Comparison of ENCODE assay signal across 20 cellular contexts in the genomic region with DNA sequence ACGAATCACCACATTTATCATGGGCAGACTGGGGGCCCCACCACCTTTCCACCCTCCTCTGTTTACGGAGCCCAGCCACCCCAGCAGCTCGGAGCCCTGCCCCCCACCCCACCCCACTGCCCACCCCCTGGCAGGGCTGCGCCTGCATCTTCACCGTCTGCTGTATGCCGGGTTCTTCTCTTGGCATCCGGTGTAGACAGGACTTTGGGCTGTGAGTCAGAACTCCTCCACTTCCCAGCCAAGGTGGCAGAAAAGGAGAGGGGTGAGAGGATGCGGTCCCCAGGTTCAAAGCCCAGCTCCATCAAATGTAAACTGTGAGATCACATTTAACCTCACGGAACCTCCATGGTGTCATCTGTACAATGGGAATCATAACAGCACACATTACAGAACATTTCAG.
DNase-seq lines count a peak whose midpoint lies in the region; ATAC-seq and TF ChIP-seq lines count a peak whose summit lies in the region.
"Had no signal": no experiment of that assay in that cellular context is flagged by ENCODE, and none has a peak within 500 bp of the region (broad histone marks: within the 10 kb centered on the region; RNA-seq: fewer than 3 reads in every experiment).

No MANE protein-coding gene starts in this region.

- TF ChIP-seq POLR2A in esophagus muscularis mucosa (IDR thresholded peaks at IDR 0.05; ENCODE audit: low read depth): no peak

- WGBS in esophagus muscularis mucosa: 60% methylated on average over 6 of the region's 9 CpGs

- no peaks in the 10 kb centered on the region for H4K20me1 ChIP-seq in neural progenitor cell (ENCODE audit: low read depth)

- DNase-seq in activated effector memory CD4-positive, alpha-beta T cell treated with anti-CD3 and anti-CD28 coated beads, Interleukin-2, amount 50 U/mL, for 16 hours: peak; percentile 5
- DNase-seq in activated effector memory CD4-positive, alpha-beta T cell treated with Interleukin-2 at 50 U/mL for 16 hours: no peak
- peak; percentile 79 for DNase-seq in esophagus muscularis mucosa (ENCODE audit: extremely low spot score)
- DNase-seq in neural crest cell (ENCODE audit: low read depth, low spot score): no peak
- DNase-seq in ureter (ENCODE audit: low spot score): peak; percentile 32
- no peak for DNase-seq in HK-2 (ENCODE audit: unreplicated experiment)
- no peak for DNase-seq in neural progenitor cell (ENCODE audit: low spot score)
- DNase-seq: CD8-positive, alpha-beta memory T cell; DMS53; GDM1; KG1; NCI-H1092; NCI-H2081; NCI-H446 treated with DMSO at 0.1 percent for 48 hours; NCI-H526 treated with DMSO at 0.1 percent for 48 hours; Right ventricle myocardium superior had no signal

- TF ChIP-seq CTCF in esophagus muscularis mucosa (IDR thresholded peaks at IDR 0.05) (no peak), neural crest cell (conservative IDR thresholded peaks at IDR 0.05) (no peak), neural progenitor cell (IDR thresholded peaks at IDR 0.05) (no peak)

- intact Hi-C loops in esophagus muscularis mucosa (cut with DNase I): no loop called here

- H3K27me3 Mint-ChIP-seq in neural crest cell (ENCODE audit: low read depth): no peaks in the 10 kb centered on the region
- H3K27me3 Mint-ChIP-seq in neural progenitor cell (ENCODE audit: insufficient read depth, low read depth): peaks cover 7% of the 10 kb centered on the region
- H3K27me3 Mint-ChIP-seq: CD8-positive, alpha-beta memory T cell had no signal

- ATAC-seq in HG02885 (IDR thresholded peaks at IDR 0.05; ENCODE audit: poor library complexity, unreplicated experiment): no peak

- H3K4me1 ChIP-seq in esophagus muscularis mucosa (peaks cover 0 to 19% (median 9%) of the 10 kb centered on the region in 4 donors), neural progenitor cell (no peaks in the 10 kb centered on the region)
- H3K4me1 ChIP-seq: HAP-1 had no signal

- H3K79me2 ChIP-seq in neural progenitor cell (ENCODE audit: low read depth): no peaks in the 10 kb centered on the region

- H3K4me3 Mint-ChIP-seq in neural crest cell: no peak overlapping the region
- no peak overlapping the region for H3K4me3 Mint-ChIP-seq in neural progenitor cell
- H3K4me3 Mint-ChIP-seq: CD8-positive, alpha-beta memory T cell had no signal

- H3F3A ChIP-seq in neural progenitor cell (ENCODE audit: low read depth): no peaks in the 10 kb centered on the region

- H2AFZ ChIP-seq in neural progenitor cell (replicated peaks): no peak overlapping the region

- no peak overlapping the region for H3K4me2 ChIP-seq in neural progenitor cell

- no peaks in the 10 kb centered on the region for H3K36me3 ChIP-seq in esophagus muscularis mucosa
- no peaks in the 10 kb centered on the region for H3K36me3 ChIP-seq in neural progenitor cell
- H3K36me3 ChIP-seq: HAP-1 had no signal

- H3K9me3 Mint-ChIP-seq in neural crest cell: no peaks in the 10 kb centered on the region
- no peaks in the 10 kb centered on the region for H3K9me3 Mint-ChIP-seq in neural progenitor cell
- H3K9me3 Mint-ChIP-seq: CD8-positive, alpha-beta memory T cell had no signal

- H3K36me3 Mint-ChIP-seq in neural crest cell (ENCODE audit: low read depth) (no peaks in the 10 kb centered on the region), neural progenitor cell (no peaks in the 10 kb centered on the region)
- H3K36me3 Mint-ChIP-seq: CD8-positive, alpha-beta memory T cell had no signal

- H3K27ac Mint-ChIP-seq in neural crest cell (ENCODE audit: unreplicated experiment) (peak overlapping the region; percentile 46), neural progenitor cell (no peak overlapping the region)
- H3K27ac Mint-ChIP-seq: CD8-positive, alpha-beta memory T cell had no signal

- no peak overlapping the region for H3K4me3 ChIP-seq in esophagus muscularis mucosa
- no peak overlapping the region for H3K4me3 ChIP-seq in neural progenitor cell
- H3K4me3 ChIP-seq: HAP-1 had no signal

- TF ChIP-seq EP300 in esophagus muscularis mucosa (IDR thresholded peaks at IDR 0.05): no peak

- H3K4me1 Mint-ChIP-seq in neural crest cell (peaks cover 24% of the 10 kb centered on the region), neural progenitor cell (peaks cover 29% of the 10 kb centered on the region)
- H3K4me1 Mint-ChIP-seq: CD8-positive, alpha-beta memory T cell had no signal

- H3K9me3 ChIP-seq in esophagus muscularis mucosa (no peaks in the 10 kb centered on the region), neural progenitor cell (ENCODE audit: low read depth) (no peaks in the 10 kb centered on the region)
- H3K9me3 ChIP-seq: HAP-1 had no signal

- H3K9ac ChIP-seq in neural progenitor cell: no peak overlapping the region

- H3K27ac ChIP-seq in esophagus muscularis mucosa (replicated peaks in 1 of 4): peak overlapping the region in 2 of 4 donors; percentile 47 to 52
- no peak overlapping the region for H3K27ac ChIP-seq in neural progenitor cell
- H3K27ac ChIP-seq: C4-2B, HL-60 had no signal

- H3K27me3 ChIP-seq in esophagus muscularis mucosa (no peaks in the 10 kb centered on the region), neural progenitor cell (no peaks in the 10 kb centered on the region)

Comparison
In these comparisons a context has a peak if more than half of its experiments do, and no peak if none do; other contexts are left out.
1. DNase-seq: peak in activated effector memory CD4-positive, alpha-beta T cell treated with anti-CD3 and anti-CD28 coated beads, Interleukin-2, amount 50 U/mL, for 16 hours (single experiment), esophagus muscularis mucosa (single experiment) and ureter (single experiment); none in activated effector memory CD4-positive, alpha-beta T cell treated with Interleukin-2 at 50 U/mL for 16 hours (single experiment), neural crest cell (single experiment), HK-2 (single experiment) and neural progenitor cell (single experiment).